Comparison of ENCODE assay signal across 8 cellular contexts in the genomic region with DNA sequence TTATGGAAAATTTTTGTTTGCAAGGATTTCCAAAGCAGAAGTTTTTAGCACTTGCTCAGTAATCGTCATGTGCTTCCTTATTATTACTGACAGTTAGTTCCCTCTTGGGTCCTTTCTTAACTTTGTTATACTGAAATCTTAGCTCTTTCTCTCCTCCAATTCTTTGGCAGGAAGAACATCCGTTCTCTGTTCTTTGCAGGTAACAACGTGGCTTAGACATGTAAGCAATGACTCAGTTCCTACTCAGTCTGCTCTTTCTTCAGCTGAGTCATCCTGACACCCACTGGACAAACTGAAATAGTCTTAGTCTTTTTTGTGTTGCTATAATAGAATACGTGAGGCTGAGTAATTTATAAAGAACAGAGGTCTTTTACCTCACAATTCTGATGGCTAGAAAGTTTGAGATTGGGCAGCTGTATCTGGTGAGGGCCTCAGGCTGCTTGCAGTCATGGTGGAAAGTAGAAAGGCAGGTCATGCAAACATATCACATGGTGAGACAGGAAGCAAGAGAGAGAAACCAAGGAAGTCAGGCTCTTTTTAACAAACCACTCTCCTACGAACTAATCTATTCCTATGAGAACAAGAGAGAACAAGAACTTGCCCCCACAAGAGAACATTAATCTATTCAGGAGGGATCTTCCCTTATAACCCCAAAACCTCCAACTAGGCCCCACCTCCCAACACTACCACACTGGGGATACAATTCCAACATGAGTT. TPM values are rescaled to one million over a fixed set of nuclear protein-coding genes. Genes with fewer than 3 reads are reported as not detected.
DNase-seq lines count a peak whose midpoint lies in the region; ATAC-seq and TF ChIP-seq lines count a peak whose summit lies in the region.

No MANE protein-coding gene starts in this region.

- H3K27me3 Mint-ChIP-seq in T-helper 17 cell (no peaks in the 10 kb centered on the region), chondrocyte (ENCODE audit: low read depth) (no peaks in the 10 kb centered on the region), nephron progenitor cell (ENCODE audit: low read depth, poor library complexity) (peaks cover 3% of the 10 kb centered on the region)

- WGBS in prostate gland = 35% methylated on average over 5 of the region's 5 CpGs

- no peaks in the 10 kb centered on the region for H3K36me3 ChIP-seq in prostate gland
- H3K36me3 ChIP-seq in left ventricle myocardium inferior = no peaks in the 10 kb centered on the region

- H3K4me3 ChIP-seq in prostate gland = no peak overlapping the region
- no peak overlapping the region for H3K4me3 ChIP-seq in left ventricle myocardium inferior

- TF ChIP-seq CTCF in chondrocyte (IDR thresholded peaks at IDR 0.05) (peak; percentile 29), prostate gland (IDR thresholded peaks at IDR 0.05) (peak in 2 of 4 experiments; percentile 26 to 32), nephron progenitor cell (IDR thresholded peaks at IDR 0.05) (no peak), left ventricle myocardium inferior (IDR thresholded peaks at IDR 0.05; ENCODE audit: borderline replicate concordance) (no peak)

- DNase-seq in Ammon's horn (ENCODE audit: low spot score) = peak; percentile 24
- DNase-seq in T-helper 17 cell = no peak
- no peak for DNase-seq in chondrocyte (ENCODE audit: low spot score)
- DNase-seq in prostate gland (ENCODE audit: low spot score) = peak; percentile 42
- DNase-seq in nephron progenitor cell = no peak
- DNase-seq in left ventricle myocardium inferior = no peak

- TF ChIP-seq POLR2A in prostate gland (IDR thresholded peaks at IDR 0.05) = no peak

- peaks cover 35% of the 10 kb centered on the region for H3K4me1 Mint-ChIP-seq in T-helper 17 cell
- peaks cover 6% of the 10 kb centered on the region for H3K4me1 Mint-ChIP-seq in chondrocyte (ENCODE audit: low read depth)
- H3K4me1 Mint-ChIP-seq in nephron progenitor cell = no peaks in the 10 kb centered on the region

- intact Hi-C loops in prostate gland (cut with DNase I) (no loop called here), left ventricle myocardium inferior (cut with micrococcal nuclease) (no loop called here)

- peak; percentile 89 for ATAC-seq in GM19372 (IDR thresholded peaks at IDR 0.05; ENCODE audit: low read depth, unreplicated experiment)
- peak; percentile 99 for ATAC-seq in HG03432 (IDR thresholded peaks at IDR 0.05; ENCODE audit: unreplicated experiment)
- peak; percentile 87 for ATAC-seq in T-helper 17 cell

- H3K9me3 ChIP-seq in T-helper 17 cell (ENCODE audit: control insufficient read depth, low read length, poor library complexity, severe bottlenecking) (peaks cover under 1% of the 10 kb centered on the region), prostate gland (no peaks in the 10 kb centered on the region), left ventricle myocardium inferior (replicated peaks) (peaks cover 4% of the 10 kb centered on the region)

- no peaks in the 10 kb centered on the region for H3K27me3 ChIP-seq in prostate gland (replicated peaks; ENCODE audit: insufficient read depth)
- H3K27me3 ChIP-seq in left ventricle myocardium inferior (ENCODE audit: low read depth) = no peaks in the 10 kb centered on the region

- H3K4me3 Mint-ChIP-seq in T-helper 17 cell (peak overlapping the region; percentile 28), chondrocyte (ENCODE audit: unreplicated experiment) (no peak overlapping the region), nephron progenitor cell (no peak overlapping the region)

- H3K4me1 ChIP-seq in prostate gland (replicated peaks) (peaks cover 6% of the 10 kb centered on the region), left ventricle myocardium inferior (no peaks in the 10 kb centered on the region)

- H3K27ac Mint-ChIP-seq in T-helper 17 cell (peak overlapping the region; percentile 78), chondrocyte (ENCODE audit: unreplicated experiment) (peak overlapping the region; percentile 46), nephron progenitor cell (no peak overlapping the region)

- H3K36me3 Mint-ChIP-seq in T-helper 17 cell (ENCODE audit: low read depth) = peaks cover 7% of the 10 kb centered on the region
- peaks cover 3% of the 10 kb centered on the region for H3K36me3 Mint-ChIP-seq in chondrocyte (ENCODE audit: low read depth)
- H3K36me3 Mint-ChIP-seq in nephron progenitor cell (ENCODE audit: low read depth) = peaks cover 12% of the 10 kb centered on the region

- H3K9me3 Mint-ChIP-seq in chondrocyte (ENCODE audit: low read depth) (peaks cover 22% of the 10 kb centered on the region), nephron progenitor cell (peaks cover 20% of the 10 kb centered on the region)

- peak overlapping the region in 1 of 2 donors; percentile 15 for H3K27ac ChIP-seq in prostate gland
- H3K27ac ChIP-seq in left ventricle myocardium inferior (replicated peaks) = no peak overlapping the region

RNA-seq across cellular contexts. Expression of a gene that starts 49.2 kb away (rescaled TPM):
- total RNA-seq in T-helper 17 cell (100 to 1,000 TPM; 121 to 160 TPM), chondrocyte (not detected in 3 replicates), prostate gland (1 to 10 TPM in 1 of 2 donors, under 1 TPM in 1; 0.41 to 6.1 TPM), left ventricle myocardium inferior (0.27 TPM)

Comparison
In these comparisons a context has a peak if more than half of its experiments do, and no peak if none do; other contexts are left out.
1. DNase-seq: peak in Ammon's horn (single experiment) and prostate gland (single experiment); none in T-helper 17 cell (0 of 3), chondrocyte (single experiment), nephron progenitor cell (single experiment) and left ventricle myocardium inferior (single experiment).
2. RNA of a gene that starts 49.2 kb away (total RNA-seq): 121 to 160 TPM in T-helper 17 cell; 0.41 to 6.1 TPM in prostate gland, 0.27 TPM in left ventricle myocardium inferior (single experiment) and not detected in chondrocyte; every median in the first group is over 10 times any median in the second.
3. Peak in every context shown above with its lines, with median percentiles within 50 percentile points of each other: ATAC-seq.